ENCODE assay signal across 27 cellular contexts in genomic region chr13:110759710-110760109, GRCh38. TPM values are rescaled to one million over a fixed set of nuclear protein-coding genes. Genes with fewer than 3 reads are reported as not detected.
DNase-seq lines count a peak whose midpoint lies in the region; FAIRE-seq and TF ChIP-seq lines count a peak whose summit lies in the region.
"Had no signal": no experiment of that assay in that cellular context is flagged by ENCODE, and none has a peak within 500 bp of the region (broad histone marks: within the 10 kb centered on the region; RNA-seq: fewer than 3 reads in every experiment).

No MANE protein-coding gene starts in this region.

- intact Hi-C loops in tibial artery (cut with DNase I; ENCODE audit: low total_unique reads): no loop called here

- H3K9me3 ChIP-seq in tibial artery: no peaks in the 10 kb centered on the region
- H3K9me3 ChIP-seq: A549, esophagus squamous epithelium, right lobe of liver, suprapubic skin, uterus had no signal

- H3K36me3 ChIP-seq in brain microvascular endothelial cell (replicated peaks): no peaks in the 10 kb centered on the region
- H3K36me3 ChIP-seq in tibial artery: no peaks in the 10 kb centered on the region
- H3K36me3 ChIP-seq: esophagus squamous epithelium, right lobe of liver, suprapubic skin, uterus had no signal

- no peak for FAIRE-seq in RCC 7860 (lab: Jason Lieb, UNC)
- FAIRE-seq: A549 had no signal

- in situ Hi-C loops in brain microvascular endothelial cell (cut with HindIII; ENCODE audit: low pct_ligation_motif_present, low sequenced_read_pairs): no loop called here

- H3K4me1 ChIP-seq in tibial artery: no peaks in the 10 kb centered on the region
- H3K4me1 ChIP-seq: esophagus squamous epithelium, parathyroid adenoma, right lobe of liver, suprapubic skin, uterus had no signal

- H3K27me3 ChIP-seq in brain microvascular endothelial cell (replicated peaks) (no peaks in the 10 kb centered on the region), tibial artery (no peaks in the 10 kb centered on the region)
- H3K27me3 ChIP-seq: esophagus squamous epithelium, right lobe of liver, suprapubic skin, uterus had no signal

- DNase-seq in AG09309 (ENCODE audit: low read depth) (peak; percentile 16), LHCN-M2 (ENCODE audit: low read depth) (peak; percentile 42), brain microvascular endothelial cell (peak; percentile 77), foreskin fibroblast (peak; percentile 58 to 76), COLO829 (ENCODE audit: low spot score) (no peak), NCI-H187 treated with DMSO at 0.1 percent for 48 hours (lab: John Stamatoyannopoulos, UW) (no peak), RCC 7860 (ENCODE audit: low spot score) (no peak), tibial artery (no peak)
- DNase-seq: activated CD8-positive, alpha-beta T cell treated with anti-CD3 and anti-CD28 coated beads for 36 hours; activated naive CD4-positive, alpha-beta T cell treated with Interleukin-2 at 50 U/mL for 16 hours; activated T-cell treated with anti-CD3 and anti-CD28 coated beads, Interleukin-2, amount 50 U/mL, for 1 hour; anterior cingulate cortex; DMS 273 treated with DMSO at 0.1 percent for 48 hours; effector CD8-positive, alpha-beta T cell; esophagus squamous epithelium; GF-D8; islet precursor cell; KG1; naive thymus-derived CD4-positive, alpha-beta T cell; NCI-H1092 treated with DMSO at 0.1 percent for 48 hours; NCI-H2107; NCI-H510A treated with DMSO at 0.1 percent for 48 hours; right lobe of liver; uterus had no signal

- no peak for TF ChIP-seq CTCF in AG09309 (IDR thresholded peaks at IDR 0.05; ENCODE audit: control insufficient read depth, insufficient read depth, low read depth, low read length, missing control alignments)
- no peak for TF ChIP-seq CTCF in brain microvascular endothelial cell (IDR thresholded peaks at IDR 0.05; ENCODE audit: low read depth, low read length, missing control alignments)
- no peak for TF ChIP-seq CTCF in foreskin fibroblast (IDR thresholded peaks at IDR 0.05; ENCODE audit: low read depth, low read length)
- no peak for TF ChIP-seq CTCF in tibial artery (IDR thresholded peaks at IDR 0.05)

- H3K4me3 ChIP-seq in AG09309 (ENCODE audit: control insufficient read depth, low read depth, low read length) (no peak overlapping the region), brain microvascular endothelial cell (ENCODE audit: low read depth, low read length) (no peak overlapping the region), foreskin fibroblast (ENCODE audit: low read depth in 1 of 2, low read length in 2 of 2) (no peak overlapping the region), tibial artery (no peak overlapping the region)
- H3K4me3 ChIP-seq: A549, esophagus squamous epithelium, right lobe of liver, suprapubic skin, uterus had no signal

- H3K27ac ChIP-seq in brain microvascular endothelial cell: peak overlapping the region; percentile 41
- no peak overlapping the region for H3K27ac ChIP-seq in tibial artery
- H3K27ac ChIP-seq: esophagus squamous epithelium, parathyroid adenoma, right lobe of liver, suprapubic skin, uterus had no signal

RNA-seq across cellular contexts. Expression of gene ING1, which starts 46.2 kb away (rescaled TPM):
- total RNA-seq in LHCN-M2 (2014; rRNA removed): 7.8 and 14.8 TPM in 2 replicates
- 7.3 TPM for polyA plus RNA-seq in LHCN-M2 (2012)

RNA-seq across cellular contexts. Expression of gene CARS2, which starts 53.8 kb away (rescaled TPM):
- total RNA-seq in LHCN-M2 (2014; rRNA removed): 94.8 and 114 TPM in 2 replicates
- polyA plus RNA-seq in LHCN-M2 (2012): 84.8 TPM

Comparison
In these comparisons a context has a peak if more than half of its experiments do, and no peak if none do; other contexts are left out.
1. DNase-seq: peak in AG09309 (single experiment), LHCN-M2 (single experiment), brain microvascular endothelial cell (single experiment) and foreskin fibroblast (2 of 2); none in COLO829 (single experiment), NCI-H187 treated with DMSO at 0.1 percent for 48 hours (single experiment), RCC 7860 (single experiment) and tibial artery (0 of 2).